ENCODE assay signal across 9 cellular contexts in the genomic region with DNA sequence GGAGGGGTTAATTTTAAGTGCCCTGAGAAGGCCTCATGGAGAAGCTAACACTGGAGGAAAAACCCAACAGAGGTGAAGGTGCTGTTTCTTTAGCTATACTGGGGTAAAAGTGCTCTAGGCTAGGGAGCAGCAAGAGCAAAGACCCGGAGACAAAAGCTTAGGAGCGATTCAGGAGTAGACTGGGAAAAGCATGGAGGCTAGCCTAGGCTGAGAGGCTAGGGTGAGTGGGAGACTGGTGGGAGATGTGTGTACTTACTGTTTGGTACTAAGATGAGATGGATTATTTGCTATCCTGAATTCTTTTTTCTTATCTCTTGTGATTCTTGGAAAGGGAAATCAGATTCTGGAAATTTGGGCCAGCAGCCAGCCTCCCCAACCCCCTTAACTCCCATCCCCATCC. TPM values are rescaled to one million over a fixed set of nuclear protein-coding genes. Genes with fewer than 3 reads are reported as not detected.
DNase-seq lines count a peak whose midpoint lies in the region; ATAC-seq and TF ChIP-seq lines count a peak whose summit lies in the region.
"Had no signal": no experiment of that assay in that cellular context is flagged by ENCODE, and none has a peak within 500 bp of the region (broad histone marks: within the 10 kb centered on the region; RNA-seq: fewer than 3 reads in every experiment).

No MANE protein-coding gene starts in this region.

- WGBS in hepatocyte (ENCODE audit: low lambda C conversion rate, missing lambda C conversion rate) = 62% methylated on average over 2 of the region's 2 CpGs

- peak overlapping the region; percentile 96 for H3K27ac Mint-ChIP-seq in activated T-cell treated with anti-CD3 and anti-CD28 coated beads, Interleukin-2, amount 50 U/mL, for 72 hours
- no peak overlapping the region; the same call in 1 of the 2 replicates for H3K27ac Mint-ChIP-seq in WTC11
- peak overlapping the region in 1 of 2 donors; percentile 6 for H3K27ac Mint-ChIP-seq in stimulated activated naive CD8-positive, alpha-beta T cell treated with anti-CD3 and anti-CD28 coated beads, Interleukin-15, amount 100 ng/mL, for 72 hours

- H3K4me3 Mint-ChIP-seq in activated T-cell treated with anti-CD3 and anti-CD28 coated beads, Interleukin-2, amount 50 U/mL, for 72 hours = peak overlapping the region; percentile 96 to 99
- H3K4me3 Mint-ChIP-seq in WTC11 = peak overlapping the region; percentile 98
- H3K4me3 Mint-ChIP-seq in stimulated activated naive CD8-positive, alpha-beta T cell treated with anti-CD3 and anti-CD28 coated beads, Interleukin-15, amount 100 ng/mL, for 72 hours = peak overlapping the region; percentile 97 to 98

- no peak for ATAC-seq in activated T-cell treated with anti-CD3 and anti-CD28 coated beads, Interleukin-2, amount 50 U/mL, for 72 hours (replicated peaks in 1 of 2)
- ATAC-seq in WTC11 (no peak), GM21737 (IDR thresholded peaks at IDR 0.05; ENCODE audit: unreplicated experiment) (no peak), GM18907 (IDR thresholded peaks at IDR 0.05; ENCODE audit: unreplicated experiment) (no peak)
- ATAC-seq in stimulated activated naive CD8-positive, alpha-beta T cell treated with anti-CD3 and anti-CD28 coated beads, Interleukin-15, amount 100 ng/mL, for 72 hours = no peak

- peaks cover 3 to 16% of the 10 kb centered on the region in 2 donors for H3K36me3 Mint-ChIP-seq in activated T-cell treated with anti-CD3 and anti-CD28 coated beads, Interleukin-2, amount 50 U/mL, for 72 hours (ENCODE audit: insufficient read depth in 2 of 2)
- H3K36me3 Mint-ChIP-seq in WTC11 = peaks cover 17% of the 10 kb centered on the region

- POLR2A ChIA-PET in WTC11 (lab: Charles Lee) = interaction anchor here (0.6 to 0.9 kb wide), 2 partner anchors 11 to 17 kb away, joined by 3 read pairs; no protein-coding TSS in a partner anchor

- H2AFZ ChIP-seq in hepatocyte = no peak overlapping the region

- peaks cover 29% of the 10 kb centered on the region for H3K4me1 Mint-ChIP-seq in activated T-cell treated with anti-CD3 and anti-CD28 coated beads, Interleukin-2, amount 50 U/mL, for 72 hours (ENCODE audit: low read depth)
- H3K4me1 Mint-ChIP-seq in WTC11 = peaks cover 33% of the 10 kb centered on the region
- peaks cover 34% of the 10 kb centered on the region for H3K4me1 Mint-ChIP-seq in stimulated activated naive CD8-positive, alpha-beta T cell treated with anti-CD3 and anti-CD28 coated beads, Interleukin-15, amount 100 ng/mL, for 72 hours

- peaks cover 0 to 2% of the 10 kb centered on the region in 2 donors for H3K9me3 Mint-ChIP-seq in activated T-cell treated with anti-CD3 and anti-CD28 coated beads, Interleukin-2, amount 50 U/mL, for 72 hours
- H3K9me3 Mint-ChIP-seq in WTC11 = 0 out of 2 replicates have a peak, but pooled peaks cover 3% of the 10 kb centered on the region
- H3K9me3 Mint-ChIP-seq in stimulated activated naive CD8-positive, alpha-beta T cell treated with anti-CD3 and anti-CD28 coated beads, Interleukin-15, amount 100 ng/mL, for 72 hours = peaks cover 0 to 15% of the 10 kb centered on the region in 2 donors

- H3K27me3 ChIP-seq in hepatocyte = no peaks in the 10 kb centered on the region

- no peaks in the 10 kb centered on the region for H3K9me3 ChIP-seq in hepatocyte (ENCODE audit: low read depth)

- CTCF ChIA-PET in WTC11 (lab: Charles Lee) = interaction anchor here (1.1 kb wide), 1 partner anchor 88 kb away, joined by 3 read pairs; no protein-coding TSS in a partner anchor

- H3K27me3 Mint-ChIP-seq in activated T-cell treated with anti-CD3 and anti-CD28 coated beads, Interleukin-2, amount 50 U/mL, for 72 hours (ENCODE audit: low read depth) = no peaks in the 10 kb centered on the region
- no peaks in the 10 kb centered on the region for H3K27me3 Mint-ChIP-seq in WTC11 (ENCODE audit: low read depth)
- H3K27me3 Mint-ChIP-seq in stimulated activated naive CD8-positive, alpha-beta T cell treated with anti-CD3 and anti-CD28 coated beads, Interleukin-15, amount 100 ng/mL, for 72 hours = no peaks in the 10 kb centered on the region

- no peak for DNase-seq in activated T-cell treated with anti-CD3 and anti-CD28 coated beads, Interleukin-2, amount 50 U/mL, for 72 hours
- DNase-seq in activated T-cell treated with anti-CD3 and anti-CD28 coated beads, Interleukin-2, amount 50 U/mL, for 48 hours = no peak
- no peak for DNase-seq in WTC11 (ENCODE audit: low spot score)
- DNase-seq in hepatocyte (ENCODE audit: low spot score) = no peak
- DNase-seq in stimulated activated naive CD8-positive, alpha-beta T cell treated with anti-CD3 and anti-CD28 coated beads, Interleukin-15, amount 100 ng/mL, for 72 hours = no peak
- DNase-seq in HK-2 (ENCODE audit: unreplicated experiment) = no peak

- peak overlapping the region; percentile 83 for H3K4me3 ChIP-seq in hepatocyte
- H3K4me3 ChIP-seq: lung had no signal

- no peaks in the 10 kb centered on the region for H3K9me2 ChIP-seq in hepatocyte (replicated peaks; ENCODE audit: insufficient read depth)

- peaks cover 66% of the 10 kb centered on the region for H3K79me2 ChIP-seq in hepatocyte

- H3K27ac ChIP-seq in hepatocyte = no peak overlapping the region

- TF ChIP-seq CTCF in WTC11 (IDR thresholded peaks at IDR 0.05) (no peak), hepatocyte (IDR thresholded peaks at IDR 0.05; ENCODE audit: poor library complexity) (no peak)

- H4K20me1 ChIP-seq in hepatocyte (ENCODE audit: insufficient read depth, poor library complexity, severe bottlenecking) = peaks cover 58% of the 10 kb centered on the region

- peaks cover 18% of the 10 kb centered on the region for H3K4me1 ChIP-seq in hepatocyte (ENCODE audit: insufficient read depth)

- peak overlapping the region; percentile 89 for H3K4me2 ChIP-seq in hepatocyte

- no peaks in the 10 kb centered on the region for H3K36me3 ChIP-seq in hepatocyte (replicated peaks; ENCODE audit: insufficient read depth, low read depth)

TF ChIP-seq in WTC11, 78 proteins besides CTCF, POLR2A, EP300 and RAD21:
- TF ChIP-seq, protein P1, sequence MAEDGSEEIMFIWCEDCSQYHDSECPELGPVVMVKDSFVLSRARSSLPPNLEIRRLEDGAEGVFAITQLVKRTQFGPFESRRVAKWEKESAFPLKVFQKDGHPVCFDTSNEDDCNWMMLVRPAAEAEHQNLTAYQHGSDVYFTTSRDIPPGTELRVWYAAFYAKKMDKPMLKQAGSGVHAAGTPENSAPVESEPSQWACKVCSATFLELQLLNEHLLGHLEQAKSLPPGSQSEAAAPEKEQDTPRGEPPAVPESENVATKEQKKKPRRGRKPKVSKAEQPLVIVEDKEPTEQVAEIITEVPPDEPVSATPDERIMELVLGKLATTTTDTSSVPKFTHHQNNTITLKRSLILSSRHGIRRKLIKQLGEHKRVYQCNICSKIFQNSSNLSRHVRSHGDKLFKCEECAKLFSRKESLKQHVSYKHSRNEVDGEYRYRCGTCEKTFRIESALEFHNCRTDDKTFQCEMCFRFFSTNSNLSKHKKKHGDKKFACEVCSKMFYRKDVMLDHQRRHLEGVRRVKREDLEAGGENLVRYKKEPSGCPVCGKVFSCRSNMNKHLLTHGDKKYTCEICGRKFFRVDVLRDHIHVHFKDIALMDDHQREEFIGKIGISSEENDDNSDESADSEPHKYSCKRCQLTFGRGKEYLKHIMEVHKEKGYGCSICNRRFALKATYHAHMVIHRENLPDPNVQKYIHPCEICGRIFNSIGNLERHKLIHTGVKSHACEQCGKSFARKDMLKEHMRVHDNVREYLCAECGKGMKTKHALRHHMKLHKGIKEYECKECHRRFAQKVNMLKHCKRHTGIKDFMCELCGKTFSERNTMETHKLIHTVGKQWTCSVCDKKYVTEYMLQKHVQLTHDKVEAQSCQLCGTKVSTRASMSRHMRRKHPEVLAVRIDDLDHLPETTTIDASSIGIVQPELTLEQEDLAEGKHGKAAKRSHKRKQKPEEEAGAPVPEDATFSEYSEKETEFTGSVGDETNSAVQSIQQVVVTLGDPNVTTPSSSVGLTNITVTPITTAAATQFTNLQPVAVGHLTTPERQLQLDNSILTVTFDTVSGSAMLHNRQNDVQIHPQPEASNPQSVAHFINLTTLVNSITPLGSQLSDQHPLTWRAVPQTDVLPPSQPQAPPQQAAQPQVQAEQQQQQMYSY (CRISPR knock-in tag; IDR thresholded peaks at IDR 0.05) = peak; percentile 93
- TF ChIP-seq, protein P2, sequence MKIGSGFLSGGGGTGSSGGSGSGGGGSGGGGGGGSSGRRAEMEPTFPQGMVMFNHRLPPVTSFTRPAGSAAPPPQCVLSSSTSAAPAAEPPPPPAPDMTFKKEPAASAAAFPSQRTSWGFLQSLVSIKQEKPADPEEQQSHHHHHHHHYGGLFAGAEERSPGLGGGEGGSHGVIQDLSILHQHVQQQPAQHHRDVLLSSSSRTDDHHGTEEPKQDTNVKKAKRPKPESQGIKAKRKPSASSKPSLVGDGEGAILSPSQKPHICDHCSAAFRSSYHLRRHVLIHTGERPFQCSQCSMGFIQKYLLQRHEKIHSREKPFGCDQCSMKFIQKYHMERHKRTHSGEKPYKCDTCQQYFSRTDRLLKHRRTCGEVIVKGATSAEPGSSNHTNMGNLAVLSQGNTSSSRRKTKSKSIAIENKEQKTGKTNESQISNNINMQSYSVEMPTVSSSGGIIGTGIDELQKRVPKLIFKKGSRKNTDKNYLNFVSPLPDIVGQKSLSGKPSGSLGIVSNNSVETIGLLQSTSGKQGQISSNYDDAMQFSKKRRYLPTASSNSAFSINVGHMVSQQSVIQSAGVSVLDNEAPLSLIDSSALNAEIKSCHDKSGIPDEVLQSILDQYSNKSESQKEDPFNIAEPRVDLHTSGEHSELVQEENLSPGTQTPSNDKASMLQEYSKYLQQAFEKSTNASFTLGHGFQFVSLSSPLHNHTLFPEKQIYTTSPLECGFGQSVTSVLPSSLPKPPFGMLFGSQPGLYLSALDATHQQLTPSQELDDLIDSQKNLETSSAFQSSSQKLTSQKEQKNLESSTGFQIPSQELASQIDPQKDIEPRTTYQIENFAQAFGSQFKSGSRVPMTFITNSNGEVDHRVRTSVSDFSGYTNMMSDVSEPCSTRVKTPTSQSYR (CRISPR knock-in tag; IDR thresholded peaks at IDR 0.05) = no peak
- TF ChIP-seq OVOL2 (CRISPR knock-in tag; IDR thresholded peaks at IDR 0.05; ENCODE audit: borderline replicate concordance) = no peak
- no peak for TF ChIP-seq CREM (CRISPR knock-in tag; IDR thresholded peaks at IDR 0.05)
- no peak for TF ChIP-seq ZNF138 (CRISPR knock-in tag; conservative IDR thresholded peaks at IDR 0.05)
- TF ChIP-seq TCF7 (CRISPR knock-in tag; IDR thresholded peaks at IDR 0.05; ENCODE audit: low read depth) = no peak

RNA-seq across cellular contexts. Expression of a gene that starts 2.0 kb away (rescaled TPM):
- 10 to 100 TPM; 61.2 to 62.7 TPM for total RNA-seq in activated T-cell treated with anti-CD3 and anti-CD28 coated beads, Interleukin-2, amount 50 U/mL, for 72 hours
- 49.3 to 53.1 TPM (median 52.0 TPM) in 3 replicates for total RNA-seq in WTC11 (2021)
- 63.6 and 69.4 TPM in 2 replicates for total RNA-seq in hepatocyte
- polyA plus RNA-seq in hepatocyte = 28.3 and 29.8 TPM in 2 replicates
